18 cellular contexts compared by ENCODE assay signal in the genomic region with DNA sequence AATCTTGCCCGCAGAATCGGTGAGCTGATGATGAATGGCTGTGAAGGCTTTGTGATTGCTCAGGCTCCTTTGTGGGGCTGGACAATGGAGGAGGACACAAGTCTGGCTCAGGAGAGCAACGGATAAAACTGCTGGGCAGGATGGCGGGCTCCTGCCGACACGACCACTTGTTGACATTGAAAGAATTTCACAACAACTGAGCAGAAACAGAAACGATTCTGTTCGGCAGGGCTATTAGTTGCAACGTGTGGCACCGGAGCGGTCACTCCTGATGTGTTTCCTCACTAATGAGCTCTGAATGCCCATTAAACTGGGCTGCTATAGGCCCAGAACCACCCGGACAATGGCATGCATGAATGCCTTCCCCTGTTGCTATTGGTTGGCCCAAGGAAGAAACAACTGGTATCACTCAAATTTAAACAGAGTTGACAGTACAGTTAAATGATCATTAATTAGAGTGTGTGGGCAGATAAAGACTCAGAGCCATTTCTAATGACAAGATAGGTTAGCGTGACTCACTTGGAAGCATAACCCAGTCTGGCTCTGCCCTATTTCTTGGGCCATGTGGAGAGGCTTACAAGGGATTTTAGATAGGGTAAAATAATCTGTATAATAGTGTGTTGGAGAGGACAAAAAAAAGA.
DNase-seq lines count a peak whose midpoint lies in the region; ATAC-seq and TF ChIP-seq lines count a peak whose summit lies in the region.
"Had no signal": no experiment of that assay in that cellular context is flagged by ENCODE, and none has a peak within 500 bp of the region (broad histone marks: within the 10 kb centered on the region; RNA-seq: fewer than 3 reads in every experiment).

No MANE protein-coding gene starts in this region.

- peak; percentile 91 for DNase-seq in BE2C
- peak; percentile 35 for DNase-seq in left kidney (ENCODE audit: low read depth, low spot score)
- DNase-seq in retina: peak; percentile 89
- no peak for DNase-seq in Right ventricle myocardium superior
- no peak for DNase-seq in left lung
- DNase-seq: AML-193; CD4-positive, alpha-beta memory T cell; DMS153; DMS79; GDM1; GM23248; HCEC 1CT; KG1 had no signal

- no peak; the same call in 2 of the 3 replicates for ATAC-seq in SK-N-SH treated with all-trans-retinoic acid at 6 μM for 48 hours
- no peak for ATAC-seq in GM21360 (IDR thresholded peaks at IDR 0.05; ENCODE audit: unreplicated experiment)
- no peak for ATAC-seq in Right ventricle myocardium superior (ENCODE audit: poor library complexity)
- no peak for ATAC-seq in left lung
- ATAC-seq: A549 had no signal

- TF ChIP-seq CTCF in BE2C (IDR thresholded peaks at IDR 0.05; ENCODE audit: low read depth, low read length) (no peak), left lung (IDR thresholded peaks at IDR 0.05) (no peak)

- H3K9me3 ChIP-seq in BE2C (no peaks in the 10 kb centered on the region), left lung (peaks cover 0 to 1% of the 10 kb centered on the region in 2 donors)
- H3K9me3 ChIP-seq: A549, BLaER1 had no signal

- no peaks in the 10 kb centered on the region for H3K36me3 ChIP-seq in BE2C
- no peaks in the 10 kb centered on the region for H3K36me3 ChIP-seq in left lung
- H3K36me3 ChIP-seq: BLaER1 had no signal

- intact Hi-C loops in Right ventricle myocardium superior (cut with DNase I) (no loop called here), left lung (cut with DNase I) (no loop called here)

- H3K4me3 ChIP-seq in BE2C (ENCODE audit: low read depth, low read length): peak overlapping the region; percentile 3
- H3K4me3 ChIP-seq in left lung: no peak overlapping the region
- H3K4me3 ChIP-seq: A549, BLaER1, GM23248 had no signal

- no peak overlapping the region for H3K27ac ChIP-seq in left lung
- H3K27ac ChIP-seq: 22Rv1, A549, BLaER1, GM23248 had no signal

- H3K27me3 ChIP-seq in BE2C (no peaks in the 10 kb centered on the region), left lung (no peaks in the 10 kb centered on the region)
- H3K27me3 ChIP-seq: BLaER1 had no signal

- peaks cover 24% of the 10 kb centered on the region for H3K4me1 ChIP-seq in BE2C
- no peaks in the 10 kb centered on the region for H3K4me1 ChIP-seq in left lung
- H3K4me1 ChIP-seq: A549, BLaER1 had no signal

TF ChIP-seq in SK-N-SH treated with all-trans-retinoic acid at 6 μM for 48 hours, 23 proteins besides CTCF, POLR2A, EP300 and RAD21:
- TF ChIP-seq, protein P1, sequence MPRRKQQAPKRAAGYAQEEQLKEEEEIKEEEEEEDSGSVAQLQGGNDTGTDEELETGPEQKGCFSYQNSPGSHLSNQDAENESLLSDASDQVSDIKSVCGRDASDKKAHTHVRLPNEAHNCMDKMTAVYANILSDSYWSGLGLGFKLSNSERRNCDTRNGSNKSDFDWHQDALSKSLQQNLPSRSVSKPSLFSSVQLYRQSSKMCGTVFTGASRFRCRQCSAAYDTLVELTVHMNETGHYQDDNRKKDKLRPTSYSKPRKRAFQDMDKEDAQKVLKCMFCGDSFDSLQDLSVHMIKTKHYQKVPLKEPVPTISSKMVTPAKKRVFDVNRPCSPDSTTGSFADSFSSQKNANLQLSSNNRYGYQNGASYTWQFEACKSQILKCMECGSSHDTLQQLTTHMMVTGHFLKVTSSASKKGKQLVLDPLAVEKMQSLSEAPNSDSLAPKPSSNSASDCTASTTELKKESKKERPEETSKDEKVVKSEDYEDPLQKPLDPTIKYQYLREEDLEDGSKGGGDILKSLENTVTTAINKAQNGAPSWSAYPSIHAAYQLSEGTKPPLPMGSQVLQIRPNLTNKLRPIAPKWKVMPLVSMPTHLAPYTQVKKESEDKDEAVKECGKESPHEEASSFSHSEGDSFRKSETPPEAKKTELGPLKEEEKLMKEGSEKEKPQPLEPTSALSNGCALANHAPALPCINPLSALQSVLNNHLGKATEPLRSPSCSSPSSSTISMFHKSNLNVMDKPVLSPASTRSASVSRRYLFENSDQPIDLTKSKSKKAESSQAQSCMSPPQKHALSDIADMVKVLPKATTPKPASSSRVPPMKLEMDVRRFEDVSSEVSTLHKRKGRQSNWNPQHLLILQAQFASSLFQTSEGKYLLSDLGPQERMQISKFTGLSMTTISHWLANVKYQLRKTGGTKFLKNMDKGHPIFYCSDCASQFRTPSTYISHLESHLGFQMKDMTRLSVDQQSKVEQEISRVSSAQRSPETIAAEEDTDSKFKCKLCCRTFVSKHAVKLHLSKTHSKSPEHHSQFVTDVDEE (CRISPR knock-in tag; IDR thresholded peaks at IDR 0.05): peak; percentile 97
- TF ChIP-seq PPARA (CRISPR knock-in tag; IDR thresholded peaks at IDR 0.05; ENCODE audit: borderline replicate concordance) (no peak), ARNTL (CRISPR knock-in tag; IDR thresholded peaks at IDR 0.05; ENCODE audit: borderline replicate concordance, low read depth) (no peak), ZC3H10 (CRISPR knock-in tag; IDR thresholded peaks at IDR 0.05) (no peak), RARB (CRISPR knock-in tag; IDR thresholded peaks at IDR 0.05) (no peak), ZFP30 (CRISPR knock-in tag; IDR thresholded peaks at IDR 0.05) (no peak), SNAI2 (CRISPR knock-in tag; IDR thresholded peaks at IDR 0.05) (no peak), ZFP3 (CRISPR knock-in tag; IDR thresholded peaks at IDR 0.05) (no peak), ZNF70 (CRISPR knock-in tag; IDR thresholded peaks at IDR 0.05) (no peak), CSDC2 (CRISPR knock-in tag; IDR thresholded peaks at IDR 0.05) (no peak), GLIS3 (CRISPR knock-in tag; IDR thresholded peaks at IDR 0.05) (no peak), ZNF8 (CRISPR knock-in tag; IDR thresholded peaks at IDR 0.05) (no peak), ISL1 (CRISPR knock-in tag; IDR thresholded peaks at IDR 0.05) (peak; percentile 91), BACH2 (CRISPR knock-in tag; IDR thresholded peaks at IDR 0.05; ENCODE audit: borderline replicate concordance) (no peak), TCF4 (CRISPR knock-in tag; IDR thresholded peaks at IDR 0.05; ENCODE audit: borderline replicate concordance) (peak; percentile 96), ZNF565 (CRISPR knock-in tag; conservative IDR thresholded peaks at IDR 0.05; ENCODE audit: low read depth) (no peak), OSR1 (CRISPR knock-in tag; IDR thresholded peaks at IDR 0.05) (no peak)
- TF ChIP-seq, protein P2, sequence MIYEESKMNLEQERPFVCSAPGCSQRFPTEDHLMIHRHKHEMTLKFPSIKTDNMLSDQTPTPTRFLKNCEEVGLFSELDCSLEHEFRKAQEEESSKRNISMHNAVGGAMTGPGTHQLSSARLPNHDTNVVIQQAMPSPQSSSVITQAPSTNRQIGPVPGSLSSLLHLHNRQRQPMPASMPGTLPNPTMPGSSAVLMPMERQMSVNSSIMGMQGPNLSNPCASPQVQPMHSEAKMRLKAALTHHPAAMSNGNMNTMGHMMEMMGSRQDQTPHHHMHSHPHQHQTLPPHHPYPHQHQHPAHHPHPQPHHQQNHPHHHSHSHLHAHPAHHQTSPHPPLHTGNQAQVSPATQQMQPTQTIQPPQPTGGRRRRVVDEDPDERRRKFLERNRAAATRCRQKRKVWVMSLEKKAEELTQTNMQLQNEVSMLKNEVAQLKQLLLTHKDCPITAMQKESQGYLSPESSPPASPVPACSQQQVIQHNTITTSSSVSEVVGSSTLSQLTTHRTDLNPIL (CRISPR knock-in tag; IDR thresholded peaks at IDR 0.05; ENCODE audit: low read depth): peak; percentile 62; the same call in 1 of the 2 replicates
- TF ChIP-seq, protein P3, sequence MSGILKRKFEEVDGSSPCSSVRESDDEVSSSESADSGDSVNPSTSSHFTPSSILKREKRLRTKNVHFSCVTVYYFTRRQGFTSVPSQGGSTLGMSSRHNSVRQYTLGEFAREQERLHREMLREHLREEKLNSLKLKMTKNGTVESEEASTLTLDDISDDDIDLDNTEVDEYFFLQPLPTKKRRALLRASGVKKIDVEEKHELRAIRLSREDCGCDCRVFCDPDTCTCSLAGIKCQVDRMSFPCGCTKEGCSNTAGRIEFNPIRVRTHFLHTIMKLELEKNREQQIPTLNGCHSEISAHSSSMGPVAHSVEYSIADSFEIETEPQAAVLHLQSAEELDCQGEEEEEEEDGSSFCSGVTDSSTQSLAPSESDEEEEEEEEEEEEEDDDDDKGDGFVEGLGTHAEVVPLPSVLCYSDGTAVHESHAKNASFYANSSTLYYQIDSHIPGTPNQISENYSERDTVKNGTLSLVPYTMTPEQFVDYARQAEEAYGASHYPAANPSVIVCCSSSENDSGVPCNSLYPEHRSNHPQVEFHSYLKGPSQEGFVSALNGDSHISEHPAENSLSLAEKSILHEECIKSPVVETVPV (CRISPR knock-in tag; IDR thresholded peaks at IDR 0.05): peak; percentile 78; the same call in 1 of the 2 replicates
- TF ChIP-seq, protein P4, sequence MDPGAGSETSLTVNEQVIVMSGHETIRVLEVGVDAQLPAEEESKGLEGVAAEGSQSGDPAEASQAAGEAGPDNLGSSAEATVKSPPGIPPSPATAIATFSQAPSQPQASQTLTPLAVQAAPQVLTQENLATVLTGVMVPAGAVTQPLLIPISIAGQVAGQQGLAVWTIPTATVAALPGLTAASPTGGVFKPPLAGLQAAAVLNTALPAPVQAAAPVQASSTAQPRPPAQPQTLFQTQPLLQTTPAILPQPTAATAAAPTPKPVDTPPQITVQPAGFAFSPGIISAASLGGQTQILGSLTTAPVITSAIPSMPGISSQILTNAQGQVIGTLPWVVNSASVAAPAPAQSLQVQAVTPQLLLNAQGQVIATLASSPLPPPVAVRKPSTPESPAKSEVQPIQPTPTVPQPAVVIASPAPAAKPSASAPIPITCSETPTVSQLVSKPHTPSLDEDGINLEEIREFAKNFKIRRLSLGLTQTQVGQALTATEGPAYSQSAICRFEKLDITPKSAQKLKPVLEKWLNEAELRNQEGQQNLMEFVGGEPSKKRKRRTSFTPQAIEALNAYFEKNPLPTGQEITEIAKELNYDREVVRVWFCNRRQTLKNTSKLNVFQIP (CRISPR knock-in tag; IDR thresholded peaks at IDR 0.05; ENCODE audit: borderline replicate concordance, low read depth): no peak

Comparison
In these comparisons a context has a peak if more than half of its experiments do, and no peak if none do; other contexts are left out.
1. DNase-seq: peak in BE2C (single experiment), left kidney (single experiment) and retina (single experiment); none in Right ventricle myocardium superior (single experiment) and left lung (0 of 2).